9 cellular contexts compared by ENCODE assay signal in genomic region chr5:16178745-16179372, GRCh38. TPM values are rescaled to one million over a fixed set of nuclear protein-coding genes. Genes with fewer than 3 reads are reported as not detected.
DNase-seq lines count a peak whose midpoint lies in the region; ATAC-seq, FAIRE-seq and TF ChIP-seq lines count a peak whose summit lies in the region.
"Had no signal": no experiment of that assay in that cellular context is flagged by ENCODE, and none has a peak within 500 bp of the region (broad histone marks: within the 10 kb centered on the region; RNA-seq: fewer than 3 reads in every experiment).

No MANE protein-coding gene starts in this region.

- peak; percentile 43 for DNase-seq in H54 (ENCODE audit: insufficient read length, low spot score)
- peak; percentile 38 for DNase-seq in NCI-H510A treated with DMSO at 0.1 percent for 48 hours (lab: John Stamatoyannopoulos, UW)
- peak; percentile 31 for DNase-seq in activated naive CD8-positive, alpha-beta T cell treated with anti-CD3 and anti-CD28 coated beads for 36 hours
- DNase-seq in cardiac septum (ENCODE audit: low spot score): peak; percentile 82

- no peak for TF ChIP-seq CTCF in parathyroid adenoma (IDR thresholded peaks at IDR 0.05)

- no peak for ATAC-seq in HG02610 (IDR thresholded peaks at IDR 0.05; ENCODE audit: unreplicated experiment)
- no peak for ATAC-seq in HG03175 (IDR thresholded peaks at IDR 0.05; ENCODE audit: unreplicated experiment)
- no peak for ATAC-seq in GM19395 (IDR thresholded peaks at IDR 0.05; ENCODE audit: unreplicated experiment)

- no peaks in the 10 kb centered on the region for H3K27me3 ChIP-seq in parathyroid adenoma (ENCODE audit: control insufficient read depth, insufficient read depth, low read length)

- H2AFZ ChIP-seq in parathyroid adenoma: peak overlapping the region; percentile 44
- H2AFZ ChIP-seq: PC-9 had no signal

- no peaks in the 10 kb centered on the region for H3K9me3 ChIP-seq in parathyroid adenoma (ENCODE audit: control insufficient read depth, low read length)

- H3K4me1 Mint-ChIP-seq in activated naive CD8-positive, alpha-beta T cell treated with anti-CD3 and anti-CD28 coated beads for 36 hours: peaks cover 3% of the 10 kb centered on the region

- peaks cover 3% of the 10 kb centered on the region for H3K36me3 Mint-ChIP-seq in activated naive CD8-positive, alpha-beta T cell treated with anti-CD3 and anti-CD28 coated beads for 36 hours

- no peaks in the 10 kb centered on the region for H3K36me3 ChIP-seq in parathyroid adenoma (ENCODE audit: control insufficient read depth, insufficient read depth, low read length)

- H3K4me1 ChIP-seq in parathyroid adenoma: no peaks in the 10 kb centered on the region

- H3K79me2 ChIP-seq in parathyroid adenoma: no peaks in the 10 kb centered on the region

- no peak overlapping the region for H3K27ac ChIP-seq in parathyroid adenoma
- H3K27ac ChIP-seq: PC-9 had no signal

- H3K4me3 ChIP-seq in parathyroid adenoma (ENCODE audit: low read depth, low read length): no peak overlapping the region
- H3K4me3 ChIP-seq: PC-9 had no signal

- H3K4me3 Mint-ChIP-seq in activated naive CD8-positive, alpha-beta T cell treated with anti-CD3 and anti-CD28 coated beads for 36 hours: no peak overlapping the region

- no peak for FAIRE-seq in H54 (lab: Jason Lieb, UNC)

- H3K4me2 ChIP-seq in parathyroid adenoma (ENCODE audit: low read length): peak overlapping the region; percentile 63
- H3K4me2 ChIP-seq: PC-9 had no signal

- H3K9me3 Mint-ChIP-seq in activated naive CD8-positive, alpha-beta T cell treated with anti-CD3 and anti-CD28 coated beads for 36 hours: peaks cover 2% of the 10 kb centered on the region

- no peak overlapping the region for H3K27ac Mint-ChIP-seq in activated naive CD8-positive, alpha-beta T cell treated with anti-CD3 and anti-CD28 coated beads for 36 hours

- peaks cover 51% of the 10 kb centered on the region for H3K27me3 Mint-ChIP-seq in activated naive CD8-positive, alpha-beta T cell treated with anti-CD3 and anti-CD28 coated beads for 36 hours

- no peak for TF ChIP-seq POLR2A in H54 (IDR thresholded peaks at IDR 0.05; ENCODE audit: low read depth, low read length)

- H3K9ac ChIP-seq in parathyroid adenoma: no peak overlapping the region

- intact Hi-C loops in cardiac septum (cut with DNase I): loop anchor here (5.0 kb wide), 1 partner anchor 273 kb away; no protein-coding TSS in a partner anchor

RNA-seq across cellular contexts. Expression of gene MARCHF11, which starts 0.7 kb away (rescaled TPM):
- not detected for total RNA-seq in activated naive CD8-positive, alpha-beta T cell treated with anti-CD3 and anti-CD28 coated beads for 36 hours
- 1.3 TPM for total RNA-seq in cardiac septum
- total RNA-seq: PC-9 had no signal

Comparison
In these comparisons a context has a peak if more than half of its experiments do, and no peak if none do; other contexts are left out.
1. DNase-seq: peak in every context shown above with its lines; median percentile 82 in cardiac septum; 43 in H54; 38 in NCI-H510A treated with DMSO at 0.1 percent for 48 hours; 31 in activated naive CD8-positive, alpha-beta T cell treated with anti-CD3 and anti-CD28 coated beads for 36 hours.